Comparison of ENCODE assay signal across 2 cellular contexts in genomic region chr10:31030800-31031199, GRCh38.
TF ChIP-seq lines count a peak whose summit lies in the region.

No MANE protein-coding gene starts in this region.

TF ChIP-seq in SK-N-SH, 30 proteins besides CTCF, POLR2A, EP300 and RAD21 (continued from another document):
- TF ChIP-seq REST (IDR thresholded peaks at IDR 0.05; ENCODE audit: low read depth, low read length) (no peak), TCF12 (IDR thresholded peaks at IDR 0.05) (no peak), MEF2A (IDR thresholded peaks at IDR 0.05; ENCODE audit: borderline replicate concordance, low read depth) (no peak), POLR2AphosphoS5 (IDR thresholded peaks at IDR 0.05; ENCODE audit: low read depth, low read length) (no peak), TAF1 (IDR thresholded peaks at IDR 0.05; ENCODE audit: borderline replicate concordance, low read depth, low read length) (no peak)

TF ChIP-seq in SK-N-SH treated with all-trans-retinoic acid at 6 μM for 48 hours, 23 proteins besides CTCF, POLR2A, EP300 and RAD21 (continued from another document):
- TF ChIP-seq TSHZ2 (CRISPR knock-in tag; IDR thresholded peaks at IDR 0.05) (no peak), ZC3H10 (CRISPR knock-in tag; IDR thresholded peaks at IDR 0.05) (no peak), CREB5 (CRISPR knock-in tag; IDR thresholded peaks at IDR 0.05; ENCODE audit: low read depth) (no peak), TOX (CRISPR knock-in tag; IDR thresholded peaks at IDR 0.05; ENCODE audit: borderline replicate concordance) (no peak), TCF4 (CRISPR knock-in tag; IDR thresholded peaks at IDR 0.05; ENCODE audit: borderline replicate concordance) (no peak), OSR1 (CRISPR knock-in tag; IDR thresholded peaks at IDR 0.05) (no peak)
